In the genomic region with DNA sequence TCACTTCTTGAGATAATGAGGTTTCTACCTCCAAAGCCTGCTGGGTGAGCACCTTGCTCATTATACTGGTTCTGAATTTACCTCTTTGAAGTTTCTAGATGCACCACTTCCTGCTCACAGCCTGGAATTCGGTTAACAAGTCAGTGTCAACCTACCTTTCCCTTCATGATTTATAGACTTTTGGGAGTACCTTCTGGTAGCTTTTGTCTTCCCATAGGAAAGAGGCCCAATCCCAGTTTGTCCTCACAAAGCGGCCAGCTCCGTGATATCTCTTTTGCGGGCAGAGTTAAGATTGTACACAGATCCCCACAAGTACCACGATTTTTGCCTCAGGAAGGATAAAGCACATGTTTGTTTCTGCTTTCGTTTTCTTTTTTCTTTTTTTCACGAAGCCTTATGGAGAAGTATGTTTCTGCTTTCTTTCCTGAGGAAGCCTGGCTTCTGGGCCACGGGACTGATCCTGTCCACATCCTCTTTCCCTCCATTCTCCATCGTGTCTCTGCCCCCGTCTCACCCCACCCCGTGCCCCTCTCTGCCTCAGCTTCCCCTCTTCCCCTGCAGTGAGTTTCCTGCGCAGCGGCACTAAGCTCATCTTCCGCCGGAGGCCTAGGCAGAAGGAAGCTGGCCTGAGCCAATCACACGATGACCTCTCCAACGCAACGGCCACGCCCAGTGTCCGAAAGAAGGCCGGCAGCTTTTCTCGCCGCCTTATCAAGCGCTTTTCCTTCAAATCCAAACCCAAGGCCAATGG, we compare ENCODE assay signal across 11 cellular contexts. TPM values are rescaled to one million over a fixed set of nuclear protein-coding genes. Genes with fewer than 3 reads are reported as not detected.
DNase-seq lines count a peak whose midpoint lies in the region; ATAC-seq lines count a peak whose summit lies in the region.
"Had no signal": no experiment of that assay in that cellular context is flagged by ENCODE, and none has a peak within 500 bp of the region (broad histone marks: within the 10 kb centered on the region; RNA-seq: fewer than 3 reads in every experiment).

No MANE protein-coding gene starts in this region.

- no peaks in the 10 kb centered on the region for H3K9me3 Mint-ChIP-seq in activated T-helper 17 cell treated with anti-CD3 and anti-CD28 coated beads, Interleukin-2, amount 50 U/mL, for 72 hours
- H3K9me3 Mint-ChIP-seq in immature natural killer cell: no peaks in the 10 kb centered on the region
- no peaks in the 10 kb centered on the region for H3K9me3 Mint-ChIP-seq in stimulated activated memory B cell treated with anti-CD40 and anti-IgM and Interleukin-4, amounts not matched to agents 10 μg/mL and 1 μg/mL and 100 μg/mL, for 72 hours

- ATAC-seq in activated T-helper 17 cell treated with anti-CD3 and anti-CD28 coated beads, Interleukin-2, amount 50 U/mL, for 72 hours (replicated peaks): peak; percentile 82
- no peak for ATAC-seq in stimulated activated memory B cell treated with anti-CD40 and anti-IgM and Interleukin-4, amounts not matched to agents 10 μg/mL and 1 μg/mL and 100 μg/mL, for 72 hours
- no peak for ATAC-seq in activated CD4-positive, CD25-positive, alpha-beta regulatory T cell treated with anti-CD3 and anti-CD28 coated beads, Interleukin-2, amount 50 U/mL, for 24 hours

- peak overlapping the region; percentile 75 for H3K27ac ChIP-seq in KOPT-K1 (ENCODE audit: low read depth, low read length, poor library complexity, severe bottlenecking)

- no peaks in the 10 kb centered on the region for H3K27me3 Mint-ChIP-seq in activated T-helper 17 cell treated with anti-CD3 and anti-CD28 coated beads, Interleukin-2, amount 50 U/mL, for 72 hours
- peaks cover under 1 to 6% (median 1%) of the 10 kb centered on the region in 3 donors for H3K27me3 Mint-ChIP-seq in immature natural killer cell (ENCODE audit: low read depth in 3 of 3)
- no peaks in the 10 kb centered on the region for H3K27me3 Mint-ChIP-seq in stimulated activated memory B cell treated with anti-CD40 and anti-IgM and Interleukin-4, amounts not matched to agents 10 μg/mL and 1 μg/mL and 100 μg/mL, for 72 hours

- H3K27ac Mint-ChIP-seq in activated T-helper 17 cell treated with anti-CD3 and anti-CD28 coated beads, Interleukin-2, amount 50 U/mL, for 72 hours: peak overlapping the region; percentile 86
- peak overlapping the region in 5 of 6 donors; percentile 3 to 72 (median 49) for H3K27ac Mint-ChIP-seq in immature natural killer cell
- H3K27ac Mint-ChIP-seq in stimulated activated memory B cell treated with anti-CD40 and anti-IgM and Interleukin-4, amounts not matched to agents 10 μg/mL and 1 μg/mL and 100 μg/mL, for 72 hours: peak overlapping the region; percentile 8

- peaks cover 58% of the 10 kb centered on the region for H3K36me3 ChIP-seq in KOPT-K1 (ENCODE audit: insufficient read depth, low read length)

- peaks cover 63% of the 10 kb centered on the region for H3K36me3 Mint-ChIP-seq in activated T-helper 17 cell treated with anti-CD3 and anti-CD28 coated beads, Interleukin-2, amount 50 U/mL, for 72 hours (ENCODE audit: low read depth)
- peaks cover 10 to 23% (median 14%) of the 10 kb centered on the region in 3 donors for H3K36me3 Mint-ChIP-seq in immature natural killer cell
- H3K36me3 Mint-ChIP-seq in stimulated activated memory B cell treated with anti-CD40 and anti-IgM and Interleukin-4, amounts not matched to agents 10 μg/mL and 1 μg/mL and 100 μg/mL, for 72 hours: peaks cover 46% of the 10 kb centered on the region

- peak overlapping the region; percentile 78 for H3K4me3 Mint-ChIP-seq in activated T-helper 17 cell treated with anti-CD3 and anti-CD28 coated beads, Interleukin-2, amount 50 U/mL, for 72 hours
- H3K4me3 Mint-ChIP-seq in immature natural killer cell: peak overlapping the region in 1 of 5 donors; percentile 22
- H3K4me3 Mint-ChIP-seq in stimulated activated memory B cell treated with anti-CD40 and anti-IgM and Interleukin-4, amounts not matched to agents 10 μg/mL and 1 μg/mL and 100 μg/mL, for 72 hours: no peak overlapping the region

- peaks cover 26% of the 10 kb centered on the region for H3K4me1 Mint-ChIP-seq in activated T-helper 17 cell treated with anti-CD3 and anti-CD28 coated beads, Interleukin-2, amount 50 U/mL, for 72 hours
- H3K4me1 Mint-ChIP-seq in immature natural killer cell: peaks cover 10 to 17% of the 10 kb centered on the region in 2 donors
- H3K4me1 Mint-ChIP-seq in stimulated activated memory B cell treated with anti-CD40 and anti-IgM and Interleukin-4, amounts not matched to agents 10 μg/mL and 1 μg/mL and 100 μg/mL, for 72 hours: peaks cover 7% of the 10 kb centered on the region

- H3K9me3 ChIP-seq in KOPT-K1 (ENCODE audit: insufficient read depth, low read length, poor library complexity, severe bottlenecking): no peaks in the 10 kb centered on the region

- DNase-seq in immature natural killer cell (no peak), NCI-H187 (lab: John Stamatoyannopoulos, UW) (no peak), SHP77 treated with DMSO at 0.1 percent for 48 hours (lab: John Stamatoyannopoulos, UW) (no peak), NCI-H1048 (lab: John Stamatoyannopoulos, UW) (no peak)
- DNase-seq: effector CD8-positive, alpha-beta T cell; EL; Kasumi-1 had no signal

RNA-seq across cellular contexts. Expression of a gene that starts 5.7 kb away (rescaled TPM):
- total RNA-seq in activated T-helper 17 cell treated with anti-CD3 and anti-CD28 coated beads, Interleukin-2, amount 50 U/mL, for 72 hours: 10 to 100 TPM; 41.6 to 47.5 TPM
- polyA plus RNA-seq in immature natural killer cell: 10 to 100 TPM in 2 of 3 donors, 1 to 10 TPM in 1; 9.2 to 18.6 (median 11.0) TPM

RNA-seq across cellular contexts. Expression of a gene that starts 8.5 kb away (rescaled TPM):
- 10 to 100 TPM; 16.5 to 26.4 TPM for total RNA-seq in activated T-helper 17 cell treated with anti-CD3 and anti-CD28 coated beads, Interleukin-2, amount 50 U/mL, for 72 hours
- 1 to 10 TPM; 1.0 to 7.7 (median 2.6) TPM for polyA plus RNA-seq in immature natural killer cell

RNA-seq across cellular contexts. Expression of a gene that starts 14.0 kb away (rescaled TPM):
- total RNA-seq in activated T-helper 17 cell treated with anti-CD3 and anti-CD28 coated beads, Interleukin-2, amount 50 U/mL, for 72 hours: 10 to 100 TPM; 57.6 to 85.7 TPM
- polyA plus RNA-seq in immature natural killer cell: 10 to 100 TPM; 23.7 to 47.4 (median 44.5) TPM

RNA-seq across cellular contexts. Expression of a gene that starts 31.0 kb away (rescaled TPM):
- 10 to 100 TPM; 15.7 to 26.3 TPM for total RNA-seq in activated T-helper 17 cell treated with anti-CD3 and anti-CD28 coated beads, Interleukin-2, amount 50 U/mL, for 72 hours
- polyA plus RNA-seq in immature natural killer cell: 10 to 100 TPM in 2 of 3 donors, 1 to 10 TPM in 1; 7.6 to 19.0 (median 11.9) TPM

RNA-seq across cellular contexts. Expression of a gene that starts 33.2 kb away (rescaled TPM):
- total RNA-seq in activated T-helper 17 cell treated with anti-CD3 and anti-CD28 coated beads, Interleukin-2, amount 50 U/mL, for 72 hours: not detected
- polyA plus RNA-seq in immature natural killer cell: not detected

Comparison
In these comparisons a context has a peak if more than half of its experiments do, and no peak if none do; other contexts are left out.
1. H3K27ac Mint-ChIP-seq: peak in every context shown above with its lines; median percentile 86 in activated T-helper 17 cell treated with anti-CD3 and anti-CD28 coated beads, Interleukin-2, amount 50 U/mL, for 72 hours; 49 in immature natural killer cell; 8 in stimulated activated memory B cell treated with anti-CD40 and anti-IgM and Interleukin-4, amounts not matched to agents 10 μg/mL and 1 μg/mL and 100 μg/mL, for 72 hours.